Comparison of ENCODE assay signal across 8 cellular contexts in genomic region chr18:79504495-79504894, GRCh38.
DNase-seq lines count a peak whose midpoint lies in the region; ATAC-seq, FAIRE-seq and TF ChIP-seq lines count a peak whose summit lies in the region.
"Not testable (repeated sequence)": the region's sequence is repeated elsewhere in the genome, so short reads cannot be mapped to it uniquely, and the experiment has no call there.

No MANE protein-coding gene starts in this region.

- H3K4me2 ChIP-seq in OCI-LY1 (ENCODE audit: low read length) = not testable (repeated sequence)
- peak overlapping the region; percentile 52 for H3K4me2 ChIP-seq in K562 (ENCODE audit: insufficient read depth, low read length)

- TF ChIP-seq CTCF in OCI-LY1 (IDR thresholded peaks at IDR 0.05; ENCODE audit: low read length); K562 (IDR thresholded peaks at IDR 0.05 in 2 of 3, conservative IDR thresholded peaks at IDR 0.05 in 1 of 3; ENCODE audit: insufficient read depth in 2 of 3, low read depth in 1 of 3, low read length in 3 of 3); ovary (IDR thresholded peaks at IDR 0.05): not testable (repeated sequence)

- H3K9ac ChIP-seq in OCI-LY1 (ENCODE audit: low read length) = not testable (repeated sequence)
- H3K9ac ChIP-seq in K562 (ENCODE audit: insufficient read depth in 1 of 2, low read depth in 2 of 2, low read length in 2 of 2) = peak overlapping the region in 1 of 2 experiments; percentile 43; a peak in 1 of 4 replicates

- H3K4me3 ChIP-seq in CD8-positive, alpha-beta memory T cell (ENCODE audit: low read length); OCI-LY1 (ENCODE audit: low read depth, low read length, poor library complexity, severe bottlenecking); K562; ovary: not testable (repeated sequence)

- H3K4me3 Mint-ChIP-seq in CD8-positive, alpha-beta memory T cell = peak overlapping the region in 5 of 7 donors; percentile 3 to 51 (median 24)
- H3K4me3 Mint-ChIP-seq in activated CD4-positive, alpha-beta T cell treated with anti-CD3 and anti-CD28 coated beads for 36 hours; stimulated activated naive CD8-positive, alpha-beta T cell treated with anti-CD3 and anti-CD28 coated beads, Interleukin-15, Interleukin-2, amounts not matched to agents 100 ng/mL and 50 ng/mL, for 24 hours: not testable (repeated sequence)

- peak; percentile 54 for ATAC-seq in activated CD4-positive, alpha-beta T cell treated with anti-CD3 and anti-CD28 coated beads for 36 hours
- not testable (repeated sequence) for ATAC-seq in K562, left colon

- H3K27me3 ChIP-seq in CD8-positive, alpha-beta memory T cell (ENCODE audit: insufficient read depth, low read length, poor library complexity, severe bottlenecking); OCI-LY1 (ENCODE audit: insufficient read depth, low read length); K562 (ENCODE audit: control insufficient read depth in 2 of 2, insufficient read depth in 2 of 2, low read length in 2 of 2); ovary: not testable (repeated sequence)

- FAIRE-seq in K562 (lab: Jason Lieb, UNC) = not testable (repeated sequence)

- not testable (repeated sequence) for H4K20me1 ChIP-seq in OCI-LY1 (ENCODE audit: insufficient read depth, low read length); K562 (replicated peaks; ENCODE audit: control insufficient read depth, insufficient read depth, low read length)

- not testable (repeated sequence) for H3K79me2 ChIP-seq in OCI-LY1 (ENCODE audit: insufficient read depth, low read length); K562 (ENCODE audit: control insufficient read depth, insufficient read depth, low read length)

- H3K27me3 Mint-ChIP-seq in CD8-positive, alpha-beta memory T cell; activated CD4-positive, alpha-beta T cell treated with anti-CD3 and anti-CD28 coated beads for 36 hours; stimulated activated naive CD8-positive, alpha-beta T cell treated with anti-CD3 and anti-CD28 coated beads, Interleukin-15, Interleukin-2, amounts not matched to agents 100 ng/mL and 50 ng/mL, for 24 hours: not testable (repeated sequence)

- not testable (repeated sequence) for H2AFZ ChIP-seq in OCI-LY1 (ENCODE audit: low read length); K562 (ENCODE audit: low read depth, low read length)

- peak overlapping the region in 7 of 8 donors; percentile 57 to 95 (median 81) for H3K27ac Mint-ChIP-seq in CD8-positive, alpha-beta memory T cell
- H3K27ac Mint-ChIP-seq in activated CD4-positive, alpha-beta T cell treated with anti-CD3 and anti-CD28 coated beads for 36 hours = peak overlapping the region; percentile 77
- H3K27ac Mint-ChIP-seq in stimulated activated naive CD8-positive, alpha-beta T cell treated with anti-CD3 and anti-CD28 coated beads, Interleukin-15, Interleukin-2, amounts not matched to agents 100 ng/mL and 50 ng/mL, for 24 hours = peak overlapping the region; percentile 91

- H3K9me3 Mint-ChIP-seq in CD8-positive, alpha-beta memory T cell = peaks cover under 1 to 13% (median 8%) of the 10 kb centered on the region in 5 donors
- H3K9me3 Mint-ChIP-seq in activated CD4-positive, alpha-beta T cell treated with anti-CD3 and anti-CD28 coated beads for 36 hours (ENCODE audit: low read depth) = peaks cover 10% of the 10 kb centered on the region
- H3K9me3 Mint-ChIP-seq in stimulated activated naive CD8-positive, alpha-beta T cell treated with anti-CD3 and anti-CD28 coated beads, Interleukin-15, Interleukin-2, amounts not matched to agents 100 ng/mL and 50 ng/mL, for 24 hours = not testable (repeated sequence)

- intact Hi-C loops in activated CD4-positive, alpha-beta T cell treated with anti-CD3 and anti-CD28 coated beads for 36 hours (cut with DNase I, micrococcal nuclease) = loop anchor here in 1 of 2 experiments (1.0 kb wide), 1 partner anchor 19 kb away; no protein-coding TSS in a partner anchor
- intact Hi-C loops in K562 (cut with micrococcal nuclease) = loop anchor here (10.0 kb wide), 1 partner anchor 1510 kb away; no protein-coding TSS in a partner anchor
- intact Hi-C loops in left colon (cut with DNase I, micrococcal nuclease); ovary (cut with DNase I): not testable (repeated sequence)

- peaks cover 0 to 17% (median 10%) of the 10 kb centered on the region in 3 donors for H3K36me3 Mint-ChIP-seq in CD8-positive, alpha-beta memory T cell
- peaks cover 34% of the 10 kb centered on the region for H3K36me3 Mint-ChIP-seq in activated CD4-positive, alpha-beta T cell treated with anti-CD3 and anti-CD28 coated beads for 36 hours (ENCODE audit: low read depth)
- H3K36me3 Mint-ChIP-seq in stimulated activated naive CD8-positive, alpha-beta T cell treated with anti-CD3 and anti-CD28 coated beads, Interleukin-15, Interleukin-2, amounts not matched to agents 100 ng/mL and 50 ng/mL, for 24 hours (ENCODE audit: low read depth) = peaks cover 37% of the 10 kb centered on the region

- peaks cover 40% of the 10 kb centered on the region for H3K4me1 ChIP-seq in CD8-positive, alpha-beta memory T cell (ENCODE audit: insufficient read depth, low read length)
- H3K4me1 ChIP-seq in OCI-LY1 (ENCODE audit: insufficient read depth, low read length, severe bottlenecking) (peaks cover 46% of the 10 kb centered on the region), K562 (replicated peaks in 1 of 2; ENCODE audit: control insufficient read depth in 2 of 2, insufficient read depth in 2 of 2, low read length in 2 of 2) (peaks cover 55 to 60% of the 10 kb centered on the region in 2 experiments), ovary (ENCODE audit: insufficient read depth) (peaks cover 12% of the 10 kb centered on the region)

- peaks cover 32 to 60% (median 41%) of the 10 kb centered on the region in 3 donors for H3K4me1 Mint-ChIP-seq in CD8-positive, alpha-beta memory T cell
- H3K4me1 Mint-ChIP-seq in activated CD4-positive, alpha-beta T cell treated with anti-CD3 and anti-CD28 coated beads for 36 hours = peaks cover 67% of the 10 kb centered on the region
- peaks cover 71% of the 10 kb centered on the region for H3K4me1 Mint-ChIP-seq in stimulated activated naive CD8-positive, alpha-beta T cell treated with anti-CD3 and anti-CD28 coated beads, Interleukin-15, Interleukin-2, amounts not matched to agents 100 ng/mL and 50 ng/mL, for 24 hours (ENCODE audit: low read depth)

- not testable (repeated sequence) for BruUV-seq in K562 (replicated peaks; lab: Mats Ljungman, UMichigan)

- not testable (repeated sequence) for H3K36me3 ChIP-seq in CD8-positive, alpha-beta memory T cell (ENCODE audit: insufficient read depth, low read length); K562 (ENCODE audit: control insufficient read depth, insufficient read depth, low read length); ovary
- H3K36me3 ChIP-seq in OCI-LY1 (ENCODE audit: insufficient read depth, low read length) = peaks cover 37% of the 10 kb centered on the region

- TF ChIP-seq RAD21 in K562 (CRISPR knock-in tag; conservative IDR thresholded peaks at IDR 0.05 in 1 of 2, IDR thresholded peaks at IDR 0.05 in 1 of 2) = not testable (repeated sequence)

- peak in 1 of 5 donors; percentile 7 for DNase-seq in CD8-positive, alpha-beta memory T cell
- DNase-seq in activated CD4-positive, alpha-beta T cell treated with anti-CD3 and anti-CD28 coated beads for 36 hours = peak; percentile 60
- peak; percentile 63 for DNase-seq in activated effector memory CD4-positive, alpha-beta T cell treated with anti-CD3 and anti-CD28 coated beads, Interleukin-2, amount 50 U/mL, for 16 hours
- peak in 2 of 4 experiments; percentile 10 to 41 for DNase-seq in K562 (ENCODE audit: extremely low read depth in 1 of 4, low spot score in 3 of 4)
- DNase-seq in left colon = peak; percentile 1 to 11
- peak in 3 of 5 donors; percentile 2 to 19 (median 6) for DNase-seq in ovary

- not testable (repeated sequence) for H3K9me1 ChIP-seq in K562 (ENCODE audit: control insufficient read depth, insufficient read depth, low read length)

- H3K9me2 ChIP-seq in OCI-LY1 (ENCODE audit: low read depth, low read length) = not testable (repeated sequence)

- peaks cover 16% of the 10 kb centered on the region; the same call in 1 of the 2 replicates for H3F3A ChIP-seq in OCI-LY1 (ENCODE audit: insufficient read depth, low read length)

- H3K9me3 ChIP-seq in CD8-positive, alpha-beta memory T cell (ENCODE audit: low read length); OCI-LY1 (ENCODE audit: low read length); K562 (replicated peaks; ENCODE audit: control insufficient read depth, insufficient read depth, low read depth, low read length); ovary: not testable (repeated sequence)

- H3K27ac ChIP-seq in CD8-positive, alpha-beta memory T cell (ENCODE audit: low read depth, low read length); ovary: not testable (repeated sequence)
- H3K27ac ChIP-seq in OCI-LY1 (ENCODE audit: low read depth, low read length, poor library complexity, severe bottlenecking) = peak overlapping the region; percentile 64
- peak overlapping the region; percentile 78 for H3K27ac ChIP-seq in K562 (ENCODE audit: extremely low read depth, low read depth, low read length)

- in situ Hi-C loops in K562 (cut with MboI) = not testable (repeated sequence)

- CTCF ChIA-PET in CD8-positive, alpha-beta memory T cell (lab: Charles Lee); K562 (lab: Yijun Ruan, JAX; ENCODE audit: low intra/inter-chr PET ratio): not testable (repeated sequence)
- CTCF ChIA-PET in activated CD4-positive, alpha-beta T cell treated with anti-CD3 and anti-CD28 coated beads for 36 hours (lab: Charles Lee) = interaction anchor here (0.8 to 1.4 kb wide), 4 partner anchors 8 to 106 kb away, joined by 3 to 5 read pairs (median 4); no protein-coding TSS in a partner anchor

- 4% methylated on average over 5 of the region's 6 CpGs for WGBS in K562 (ENCODE audit: insufficient coverage, low coverage, missing lambda C conversion rate)
- WGBS in ovary, 3 donors = 56 to 70% (median 65%) methylated on average over 5 to 6 of the region's 6 CpGs

- not testable (repeated sequence) for TF ChIP-seq EP300 in K562 (IDR thresholded peaks at IDR 0.05; ENCODE audit: low read length); ovary (IDR thresholded peaks at IDR 0.05)

- POLR2A ChIA-PET in CD8-positive, alpha-beta memory T cell (lab: Charles Lee); K562 (lab: Yijun Ruan, JAX): not testable (repeated sequence)
- POLR2A ChIA-PET in activated CD4-positive, alpha-beta T cell treated with anti-CD3 and anti-CD28 coated beads for 36 hours (lab: Charles Lee) = interaction anchor here (1.0 to 1.1 kb wide), 2 partner anchors 16 to 19 kb away, joined by 5 read pairs; no protein-coding TSS in a partner anchor

- TF ChIP-seq POLR2A in K562 (conservative IDR thresholded peaks at IDR 0.05); ovary (IDR thresholded peaks at IDR 0.05): not testable (repeated sequence)
